In genomic region chr12:50025187-50026059, GRCh38 we compare ENCODE assay signal across 1 cellular context.
A peak's percentile ranks its signal among the peaks of the same experiment; 100 is the strongest.
TF ChIP-seq lines count a peak whose summit lies in the region.

TSS of gene RACGAP1 (minus strand) at chr12:50025494. CDS start at chr12:50016715, 8,779 bp downstream.

TF ChIP-seq in HCT116, 20 proteins besides CTCF, POLR2A, EP300 and RAD21 (continued from another document):
- TF ChIP-seq SP1 (IDR thresholded peaks at IDR 0.05; ENCODE audit: low read depth): peak; percentile 83
- TF ChIP-seq TCF7L2 (IDR thresholded peaks at IDR 0.05; ENCODE audit: borderline replicate concordance, extremely low read depth, insufficient read depth, insufficient read length): peak; percentile 74
- no peak for TF ChIP-seq EZH2 (IDR thresholded peaks at IDR 0.05)
- no peak; the same call in 1 of the 2 replicates for TF ChIP-seq ZFX (IDR thresholded peaks at IDR 0.05)
- TF ChIP-seq YY1 (IDR thresholded peaks at IDR 0.05; ENCODE audit: extremely low read depth, insufficient replicate concordance, low read depth, low read length): peak; percentile 99
- TF ChIP-seq ATF3 (IDR thresholded peaks at IDR 0.05): no peak
- no peak for TF ChIP-seq ZNF274 (IDR thresholded peaks at IDR 0.05; ENCODE audit: low read depth, low read length)
- TF ChIP-seq CEBPB (IDR thresholded peaks at IDR 0.05; ENCODE audit: low read depth): no peak
